Comparison of ENCODE assay signal across 1 cellular context in genomic region chr3:188397766-188398705, GRCh38.
TF ChIP-seq lines count a peak whose summit lies in the region.

No MANE protein-coding gene starts in this region.

TF ChIP-seq in HepG2, 621 proteins besides CTCF, POLR2A, EP300 and RAD21 (continued from another document):
- TF ChIP-seq AKNA (CRISPR knock-in tag; IDR thresholded peaks at IDR 0.05; ENCODE audit: borderline replicate concordance) (no peak), TAF1 (CRISPR knock-in tag; IDR thresholded peaks at IDR 0.05) (no peak), ATF6 (CRISPR knock-in tag; conservative IDR thresholded peaks at IDR 0.05) (no peak), ZNF326 (CRISPR knock-in tag; IDR thresholded peaks at IDR 0.05; ENCODE audit: borderline replicate concordance) (no peak), NR2F1 (CRISPR knock-in tag; IDR thresholded peaks at IDR 0.05) (no peak)
